ENCODE assay signal across 9 cellular contexts in the genomic region with DNA sequence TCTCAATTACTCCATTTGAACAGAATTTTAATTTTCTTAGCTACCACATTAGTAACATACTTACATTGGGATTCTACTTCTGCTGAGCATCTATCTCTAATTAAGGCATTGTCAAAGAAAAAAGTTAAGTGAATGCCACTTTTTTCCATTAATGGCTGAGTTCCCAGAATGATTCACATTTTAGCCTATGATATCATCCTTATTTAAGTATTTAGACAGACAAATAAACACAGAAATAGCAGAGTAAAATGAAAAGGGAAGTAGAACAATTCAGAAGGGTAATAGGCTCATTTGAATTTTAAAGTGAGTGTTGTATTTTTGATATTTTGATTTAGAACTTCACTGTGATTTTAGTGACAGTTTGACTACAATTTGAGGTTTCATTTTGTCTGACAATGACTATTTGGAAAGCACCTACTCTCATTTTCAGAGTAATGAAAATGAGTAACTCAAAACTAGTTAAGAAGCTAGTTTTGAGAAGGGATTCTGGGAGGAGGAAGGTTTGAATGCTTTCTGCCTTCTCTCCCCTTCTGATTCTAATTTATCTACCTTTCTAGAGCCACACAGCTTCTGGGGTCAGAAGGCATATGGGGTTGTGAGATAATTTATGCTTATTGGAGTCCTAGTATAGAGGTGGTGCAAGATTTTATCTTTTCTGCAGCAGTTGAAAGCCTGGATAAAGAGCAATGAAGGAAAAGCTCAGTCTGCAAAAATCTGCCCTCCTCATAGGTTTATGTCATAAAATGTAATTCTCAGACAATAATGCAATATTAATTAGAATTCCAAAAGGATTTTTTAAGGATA. TPM values are rescaled to one million over a fixed set of nuclear protein-coding genes. Genes with fewer than 3 reads are reported as not detected.
DNase-seq lines count a peak whose midpoint lies in the region; ATAC-seq, FAIRE-seq and TF ChIP-seq lines count a peak whose summit lies in the region.
"Had no signal": no experiment of that assay in that cellular context is flagged by ENCODE, and none has a peak within 500 bp of the region (broad histone marks: within the 10 kb centered on the region; RNA-seq: fewer than 3 reads in every experiment).

No MANE protein-coding gene starts in this region.

- H3K36me3 ChIP-seq in OCI-LY7 (ENCODE audit: insufficient read depth, low read length) = peaks cover 6% of the 10 kb centered on the region
- peaks cover 0 to 17% (median 0%) of the 10 kb centered on the region in 3 donors for H3K36me3 ChIP-seq in tibial nerve

- no peak for TF ChIP-seq EP300 in tibial nerve (IDR thresholded peaks at IDR 0.05)

- H2AFZ ChIP-seq in OCI-LY7 (ENCODE audit: low read length) = no peak overlapping the region

- H3K27ac ChIP-seq in OCI-LY7 (ENCODE audit: low read depth, low read length, poor library complexity, severe bottlenecking) = no peak overlapping the region
- H3K27ac ChIP-seq in tibial nerve = peak overlapping the region in 3 of 4 donors; percentile 36 to 66 (median 54)
- H3K27ac ChIP-seq: VCaP had no signal

- no peaks in the 10 kb centered on the region for H3K9me3 Mint-ChIP-seq in activated CD4-positive, alpha-beta memory T cell treated with anti-CD3 and anti-CD28 coated beads, Interleukin-2, amount 10 ng/mL, durations not matched to agents 7 days and 5 days

- peak overlapping the region; percentile 21; the same call in 1 of the 2 replicates for H3K4me2 ChIP-seq in OCI-LY7 (ENCODE audit: low read length)

- no peaks in the 10 kb centered on the region for H3K27me3 ChIP-seq in tibial nerve

- H3K4me1 ChIP-seq in OCI-LY7 (ENCODE audit: insufficient read depth, low read length, poor library complexity, severe bottlenecking) (peaks cover 15% of the 10 kb centered on the region), tibial nerve (peaks cover 0 to 36% (median 20%) of the 10 kb centered on the region in 4 donors)

- no peak overlapping the region for H3K4me3 Mint-ChIP-seq in activated CD4-positive, alpha-beta memory T cell treated with anti-CD3 and anti-CD28 coated beads, Interleukin-2, amount 10 ng/mL, durations not matched to agents 7 days and 5 days

- intact Hi-C loops in OCI-LY7 (cut with micrococcal nuclease; ENCODE audit: unreplicated experiment) = no loop called here

- H4K20me1 ChIP-seq in OCI-LY7 (ENCODE audit: insufficient read depth, low read length) = no peaks in the 10 kb centered on the region

- TF ChIP-seq POLR2A in tibial nerve (IDR thresholded peaks at IDR 0.05) = no peak

- H3K27ac Mint-ChIP-seq in activated CD4-positive, alpha-beta memory T cell treated with anti-CD3 and anti-CD28 coated beads, Interleukin-2, amount 10 ng/mL, durations not matched to agents 7 days and 5 days = no peak overlapping the region

- H3K9me3 ChIP-seq in OCI-LY7 (ENCODE audit: low read length) = no peaks in the 10 kb centered on the region
- H3K9me3 ChIP-seq in tibial nerve = peaks cover 0 to 7% (median 0%) of the 10 kb centered on the region in 4 donors

- H3K4me1 Mint-ChIP-seq in activated CD4-positive, alpha-beta memory T cell treated with anti-CD3 and anti-CD28 coated beads, Interleukin-2, amount 10 ng/mL, durations not matched to agents 7 days and 5 days = peaks cover 20% of the 10 kb centered on the region

- ATAC-seq in GM18858 (IDR thresholded peaks at IDR 0.05; ENCODE audit: unreplicated experiment) = peak; percentile 79
- peak; percentile 85 for ATAC-seq in HG02610 (IDR thresholded peaks at IDR 0.05; ENCODE audit: unreplicated experiment)

- TF ChIP-seq CTCF in OCI-LY7 (conservative IDR thresholded peaks at IDR 0.05; ENCODE audit: low read length) (no peak), tibial nerve (IDR thresholded peaks at IDR 0.05) (no peak)

- H3K79me2 ChIP-seq in OCI-LY7 (ENCODE audit: insufficient read depth, low read depth, low read length) = peaks cover 9% of the 10 kb centered on the region; the same call in 1 of the 2 replicates

- H3K9me2 ChIP-seq in OCI-LY7 (ENCODE audit: insufficient read depth, low read length) = no peaks in the 10 kb centered on the region

- no TSS peak for BruUV-seq in OCI-LY7 (replicated peaks; lab: Mats Ljungman, UMichigan)

- H3K27me3 Mint-ChIP-seq in activated CD4-positive, alpha-beta memory T cell treated with anti-CD3 and anti-CD28 coated beads, Interleukin-2, amount 10 ng/mL, durations not matched to agents 7 days and 5 days = no peaks in the 10 kb centered on the region

- no peak for DNase-seq in OCI-LY7 (ENCODE audit: low spot score)
- DNase-seq in frontal cortex (ENCODE audit: low spot score in 2 of 2) = no peak
- no peak for DNase-seq in tibial nerve (ENCODE audit: low spot score in 2 of 2)
- DNase-seq in activated CD4-positive, alpha-beta memory T cell treated with anti-CD3 and anti-CD28 coated beads, Interleukin-2, amount 10 ng/mL, durations not matched to agents 7 days and 5 days = no peak
- DNase-seq in activated CD4-positive, alpha-beta T cell treated with anti-CD3 and anti-CD28 coated beads for 1 hour = no peak
- no peak for DNase-seq in activated CD4-positive, CD25-positive, alpha-beta regulatory T cell (lab: John Stamatoyannopoulos, UW)

- POLR2A ChIA-PET in OCI-LY7 (lab: Charles Lee) = interaction anchor here (0.6 to 3.5 kb wide), 7 partner anchors 9 to 390 kb away, joined by 3 to 27 read pairs (median 3); a partner anchor contains a TSS
- POLR2A ChIA-PET in activated CD4-positive, alpha-beta memory T cell treated with anti-CD3 and anti-CD28 coated beads, Interleukin-2, amount 10 ng/mL, durations not matched to agents 7 days and 5 days (lab: Charles Lee) = interaction anchor here (1.5 to 3.3 kb wide), 2 partner anchors 15 to 877 kb away, joined by 4 to 20 read pairs; a partner anchor contains a TSS

- H3K4me3 ChIP-seq in OCI-LY7 (ENCODE audit: low read depth, low read length, poor library complexity, severe bottlenecking) (no peak overlapping the region), tibial nerve (peak overlapping the region in 1 of 4 donors; percentile 3)

- H3K36me3 Mint-ChIP-seq in activated CD4-positive, alpha-beta memory T cell treated with anti-CD3 and anti-CD28 coated beads, Interleukin-2, amount 10 ng/mL, durations not matched to agents 7 days and 5 days (ENCODE audit: low read depth) = peaks cover 15% of the 10 kb centered on the region

- CTCF ChIA-PET in OCI-LY7 (lab: Charles Lee; ENCODE audit: unreplicated experiment) = no interaction called here
- CTCF ChIA-PET in activated CD4-positive, alpha-beta memory T cell treated with anti-CD3 and anti-CD28 coated beads, Interleukin-2, amount 10 ng/mL, durations not matched to agents 7 days and 5 days (lab: Charles Lee) = interaction anchor here (1.2 kb wide), 1 partner anchor 16 kb away, joined by 7 read pairs; a partner anchor contains a TSS

- FAIRE-seq in frontal cortex (lab: Jason Lieb, UNC) = peak; percentile 83

RNA-seq across cellular contexts. Expression of a gene that starts 15.5 kb away (rescaled TPM):
- 13.2 and 19.6 TPM in 2 replicates for total RNA-seq in OCI-LY7 (2014; rRNA removed; shearing (Covaris generic))
- total RNA-seq in OCI-LY7 (2022) (24.3 and 32.1 TPM in 2 replicates), frontal cortex (42.4 TPM), tibial nerve (10 to 100 TPM; 19.2 to 52.2 (median 22.1) TPM)
- total RNA-seq in activated CD4-positive, alpha-beta memory T cell treated with anti-CD3 and anti-CD28 coated beads, Interleukin-2, amount 10 ng/mL, durations not matched to agents 7 days and 5 days = 10 to 100 TPM; 19.0 to 19.7 TPM
